Comparison of ENCODE assay signal across 8 cellular contexts in the genomic region with DNA sequence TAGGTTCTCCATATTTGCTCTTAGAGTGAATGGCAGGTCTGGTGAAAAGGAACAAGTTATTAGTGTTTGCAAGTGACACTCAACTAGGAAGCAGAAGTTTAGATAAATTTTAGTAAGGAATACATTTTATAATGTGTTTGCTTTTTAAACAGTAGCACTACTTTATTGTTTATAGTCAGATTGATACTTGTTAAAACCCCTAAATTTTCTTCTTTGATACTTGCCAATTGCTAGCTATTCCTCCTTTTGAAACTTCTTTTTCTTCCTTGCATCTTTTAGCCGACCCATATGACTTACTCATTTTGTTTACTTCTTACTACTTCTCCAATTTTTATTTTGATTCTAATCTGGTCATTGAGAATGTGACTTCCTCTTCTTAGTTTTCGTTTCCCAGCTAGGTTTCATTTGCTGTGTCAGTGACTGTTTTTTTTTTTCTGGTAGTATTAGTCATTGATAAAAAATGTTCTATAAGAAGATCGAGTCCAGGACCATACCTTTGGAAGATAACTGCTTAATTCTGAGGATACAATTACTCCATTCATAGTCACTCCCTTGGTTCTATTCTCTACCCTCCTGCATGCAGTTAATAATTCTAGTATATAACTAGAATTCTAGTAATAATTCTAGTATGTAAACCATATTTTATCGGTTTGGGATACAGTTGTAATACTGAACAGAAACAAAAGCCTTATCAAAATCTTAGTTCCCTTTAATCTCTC. TPM values are rescaled to one million over a fixed set of nuclear protein-coding genes. Genes with fewer than 3 reads are reported as not detected.
DNase-seq lines count a peak whose midpoint lies in the region; ATAC-seq and TF ChIP-seq lines count a peak whose summit lies in the region.

No MANE protein-coding gene starts in this region.

- no peak for TF ChIP-seq POLR2A in breast epithelium (IDR thresholded peaks at IDR 0.05)

- peaks cover 32% of the 10 kb centered on the region for H3K4me1 Mint-ChIP-seq in MCF 10A (ENCODE audit: insufficient read depth, unreplicated experiment)
- peaks cover 29% of the 10 kb centered on the region for H3K4me1 Mint-ChIP-seq in activated CD8-positive, alpha-beta T cell treated with anti-CD3 and anti-CD28 coated beads, Interleukin-2, amount 10 ng/mL, durations not matched to agents 7 days and 5 days (ENCODE audit: low read depth)
- peaks cover 16 to 41% (median 33%) of the 10 kb centered on the region in 7 donors for H3K4me1 Mint-ChIP-seq in naive thymus-derived CD4-positive, alpha-beta T cell

- no peaks in the 10 kb centered on the region for H3K27me3 Mint-ChIP-seq in MCF 10A (ENCODE audit: insufficient read depth, unreplicated experiment)
- peaks cover 21% of the 10 kb centered on the region for H3K27me3 Mint-ChIP-seq in activated CD8-positive, alpha-beta T cell treated with anti-CD3 and anti-CD28 coated beads, Interleukin-2, amount 10 ng/mL, durations not matched to agents 7 days and 5 days (ENCODE audit: low read depth)
- H3K27me3 Mint-ChIP-seq in naive thymus-derived CD4-positive, alpha-beta T cell = peaks cover 8 to 47% (median 24%) of the 10 kb centered on the region in 5 donors

- H3K36me3 ChIP-seq in breast epithelium = no peaks in the 10 kb centered on the region
- peaks cover 0 to 7% (median 0%) of the 10 kb centered on the region in 3 experiments for H3K36me3 ChIP-seq in naive thymus-derived CD4-positive, alpha-beta T cell (ENCODE audit: control insufficient read depth in 2 of 3, insufficient read depth in 3 of 3, low read length in 3 of 3)

- H3K36me3 Mint-ChIP-seq in MCF 10A (ENCODE audit: insufficient read depth, unreplicated experiment) = peaks cover 6% of the 10 kb centered on the region
- peaks cover 10% of the 10 kb centered on the region for H3K36me3 Mint-ChIP-seq in activated CD8-positive, alpha-beta T cell treated with anti-CD3 and anti-CD28 coated beads, Interleukin-2, amount 10 ng/mL, durations not matched to agents 7 days and 5 days (ENCODE audit: low read depth)
- H3K36me3 Mint-ChIP-seq in naive thymus-derived CD4-positive, alpha-beta T cell = peaks cover 0 to 8% (median 4%) of the 10 kb centered on the region in 5 donors

- DNase-seq in MCF 10A (ENCODE audit: unreplicated experiment) (peak; percentile 36), breast epithelium (ENCODE audit: low spot score in 2 of 2) (no peak), HS-27A (ENCODE audit: low read depth) (peak; percentile 46), NCI-H82 treated with DMSO at 0.1 percent for 48 hours (lab: John Stamatoyannopoulos, UW; ENCODE audit: unreplicated experiment) (no peak), mesenteric fat pad (ENCODE audit: low spot score) (no peak)
- DNase-seq in activated CD8-positive, alpha-beta T cell treated with anti-CD3 and anti-CD28 coated beads, Interleukin-2, amount 10 ng/mL, durations not matched to agents 7 days and 5 days = no peak
- no peak for DNase-seq in naive thymus-derived CD4-positive, alpha-beta T cell
- DNase-seq in activated naive CD4-positive, alpha-beta T cell treated with anti-CD3 and anti-CD28 coated beads, Interleukin-2, amount 50 U/mL, for 16 hours = no peak

- CTCF ChIA-PET in MCF 10A (lab: Yijun Ruan, JAX) = interaction anchor here (0.6 kb wide), 1 partner anchor 157 kb away, joined by 4 read pairs; no protein-coding TSS in a partner anchor
- CTCF ChIA-PET in activated CD8-positive, alpha-beta T cell treated with anti-CD3 and anti-CD28 coated beads, Interleukin-2, amount 10 ng/mL, durations not matched to agents 7 days and 5 days (lab: Charles Lee) = interaction anchor here (0.7 kb wide), 1 partner anchor 9 kb away, joined by 3 read pairs; no protein-coding TSS in a partner anchor
- CTCF ChIA-PET in naive thymus-derived CD4-positive, alpha-beta T cell (lab: Charles Lee) = no interaction called here

- peaks cover 0 to 9% of the 10 kb centered on the region in 2 donors for H3K4me1 ChIP-seq in breast epithelium
- peaks cover 10 to 12% of the 10 kb centered on the region in 2 donors for H3K4me1 ChIP-seq in naive thymus-derived CD4-positive, alpha-beta T cell (ENCODE audit: control insufficient read depth in 2 of 2, insufficient read depth in 2 of 2, low read length in 2 of 2)

- H3K9me3 ChIP-seq in breast epithelium = no peaks in the 10 kb centered on the region
- H3K9me3 ChIP-seq in naive thymus-derived CD4-positive, alpha-beta T cell (ENCODE audit: control insufficient read depth in 2 of 3, low read length in 3 of 3) = no peaks in the 10 kb centered on the region

- no peak overlapping the region for H3K4me3 ChIP-seq in breast epithelium
- H3K4me3 ChIP-seq in naive thymus-derived CD4-positive, alpha-beta T cell (ENCODE audit: low read length) = no peak overlapping the region

- peak overlapping the region; percentile 57 for H3K4me3 Mint-ChIP-seq in MCF 10A (ENCODE audit: unreplicated experiment)
- peak overlapping the region; percentile 38 for H3K4me3 Mint-ChIP-seq in activated CD8-positive, alpha-beta T cell treated with anti-CD3 and anti-CD28 coated beads, Interleukin-2, amount 10 ng/mL, durations not matched to agents 7 days and 5 days
- peak overlapping the region; percentile 13 to 96 (median 54) for H3K4me3 Mint-ChIP-seq in naive thymus-derived CD4-positive, alpha-beta T cell

- H3K9me3 Mint-ChIP-seq in MCF 10A (ENCODE audit: unreplicated experiment) = no peaks in the 10 kb centered on the region
- no peaks in the 10 kb centered on the region for H3K9me3 Mint-ChIP-seq in activated CD8-positive, alpha-beta T cell treated with anti-CD3 and anti-CD28 coated beads, Interleukin-2, amount 10 ng/mL, durations not matched to agents 7 days and 5 days (ENCODE audit: insufficient read depth)
- H3K9me3 Mint-ChIP-seq in naive thymus-derived CD4-positive, alpha-beta T cell = peaks cover 0 to 1% (median 0%) of the 10 kb centered on the region in 11 donors

- TF ChIP-seq CTCF in MCF 10A (IDR thresholded peaks at IDR 0.05; ENCODE audit: unreplicated experiment) (no peak), breast epithelium (IDR thresholded peaks at IDR 0.05) (no peak)

- ATAC-seq in activated CD8-positive, alpha-beta T cell treated with anti-CD3 and anti-CD28 coated beads, Interleukin-2, amount 10 ng/mL, durations not matched to agents 7 days and 5 days = no peak
- no peak for ATAC-seq in naive thymus-derived CD4-positive, alpha-beta T cell

- BruUV-seq in MCF 10A (replicated peaks; lab: Mats Ljungman, UMichigan) = no TSS peak

- no peak overlapping the region for H3K27ac ChIP-seq in breast epithelium
- no peak overlapping the region for H3K27ac ChIP-seq in naive thymus-derived CD4-positive, alpha-beta T cell (ENCODE audit: low read depth, low read length)

- H3K27me3 ChIP-seq in breast epithelium = no peaks in the 10 kb centered on the region
- H3K27me3 ChIP-seq in naive thymus-derived CD4-positive, alpha-beta T cell (ENCODE audit: control insufficient read depth in 2 of 2, insufficient read depth in 2 of 2, low read length in 2 of 2) = peaks cover 11 to 17% of the 10 kb centered on the region in 2 donors

- peak overlapping the region; percentile 50 for H3K27ac Mint-ChIP-seq in MCF 10A (ENCODE audit: low read depth, unreplicated experiment)
- peak overlapping the region; percentile 14 for H3K27ac Mint-ChIP-seq in activated CD8-positive, alpha-beta T cell treated with anti-CD3 and anti-CD28 coated beads, Interleukin-2, amount 10 ng/mL, durations not matched to agents 7 days and 5 days
- peak overlapping the region in 4 of 9 donors; percentile 0 to 60 (median 29) for H3K27ac Mint-ChIP-seq in naive thymus-derived CD4-positive, alpha-beta T cell

- intact Hi-C loops in MCF 10A (cut with micrococcal nuclease) (loop anchor here (5.0 to 10.0 kb wide), 2 partner anchors 118 to 205 kb away; no protein-coding TSS in a partner anchor), breast epithelium (cut with DNase I; ENCODE audit: low total_unique reads) (loop anchor here (10.0 kb wide), 1 partner anchor 72 kb away; no protein-coding TSS in a partner anchor)
- intact Hi-C loops in naive thymus-derived CD4-positive, alpha-beta T cell (cut with micrococcal nuclease) = loop anchor here in 1 of 2 donors (2.0 to 10.0 kb wide), 3 partner anchors 22 to 1758 kb away; a partner anchor contains a TSS

- POLR2A ChIA-PET in MCF 10A (lab: Yijun Ruan, JAX) = interaction anchor here (0.6 to 6.6 kb wide), 4 partner anchors 25 to 1649 kb away, joined by 3 to 106 read pairs (median 4); no protein-coding TSS in a partner anchor
- POLR2A ChIA-PET in activated CD8-positive, alpha-beta T cell treated with anti-CD3 and anti-CD28 coated beads, Interleukin-2, amount 10 ng/mL, durations not matched to agents 7 days and 5 days (lab: Charles Lee) = no interaction called here
- POLR2A ChIA-PET in naive thymus-derived CD4-positive, alpha-beta T cell (lab: Charles Lee) = interaction anchor here (0.7 to 0.8 kb wide), 2 partner anchors 36 to 187 kb away, joined by 3 read pairs; no protein-coding TSS in a partner anchor

RNA-seq across cellular contexts. Expression of a gene that starts 2.7 kb away (rescaled TPM):
- total RNA-seq in MCF 10A (2022) = 24.8 and 25.7 TPM in 2 replicates
- 10 to 100 TPM; 39.0 to 79.2 (median 58.7) TPM for total RNA-seq in breast epithelium
- total RNA-seq in activated CD8-positive, alpha-beta T cell treated with anti-CD3 and anti-CD28 coated beads, Interleukin-2, amount 10 ng/mL, durations not matched to agents 7 days and 5 days = 10 to 100 TPM; 38.8 to 41.6 TPM
- 10 to 100 TPM; 56.9 to 96.2 (median 86.5) TPM for total RNA-seq in naive thymus-derived CD4-positive, alpha-beta T cell
- polyA plus RNA-seq in naive thymus-derived CD4-positive, alpha-beta T cell = 10 to 100 TPM; 16.2 to 22.9 TPM
- 27.1 TPM for total RNA-seq in mesenteric fat pad

Comparison
In these comparisons a context has a peak if more than half of its experiments do, and no peak if none do; other contexts are left out.
1. DNase-seq: peak in MCF 10A (single experiment) and HS-27A (single experiment); none in breast epithelium (0 of 2), activated CD8-positive, alpha-beta T cell treated with anti-CD3 and anti-CD28 coated beads, Interleukin-2, amount 10 ng/mL, durations not matched to agents 7 days and 5 days (single experiment), naive thymus-derived CD4-positive, alpha-beta T cell (0 of 9), NCI-H82 treated with DMSO at 0.1 percent for 48 hours (single experiment), mesenteric fat pad (single experiment) and activated naive CD4-positive, alpha-beta T cell treated with anti-CD3 and anti-CD28 coated beads, Interleukin-2, amount 50 U/mL, for 16 hours (single experiment).
2. Peak in every context shown above with its lines, with median percentiles within 50 percentile points of each other: H3K4me3 Mint-ChIP-seq.